1 cellular context compared by ENCODE assay signal in the genomic region with DNA sequence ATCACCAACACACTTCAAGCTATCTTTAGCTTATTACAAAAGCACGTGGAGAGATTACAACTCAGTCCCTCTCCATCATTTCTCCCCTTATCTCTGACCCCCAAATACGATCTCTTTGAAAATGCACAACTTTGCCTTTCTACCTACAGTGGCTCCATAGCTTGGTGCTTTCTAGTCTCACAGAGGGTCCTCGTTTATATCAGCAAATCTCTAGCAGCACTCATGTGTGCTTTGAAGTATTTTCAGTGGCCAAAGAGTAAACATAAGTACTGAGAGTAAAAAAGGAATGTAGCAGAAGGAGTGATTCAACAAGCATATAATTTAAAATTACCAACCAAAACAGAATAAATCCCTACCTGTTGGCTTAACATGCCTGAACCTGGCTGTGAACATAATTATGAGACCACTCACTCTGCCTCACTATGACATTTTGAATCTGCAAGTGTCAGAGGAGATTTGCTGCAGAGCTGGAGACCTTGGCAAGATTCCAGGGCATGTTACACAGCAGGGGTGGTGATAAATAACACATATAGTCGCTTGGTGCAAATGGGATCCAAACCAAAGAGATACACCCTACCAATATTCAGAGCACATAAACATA.
TF ChIP-seq lines count a peak whose summit lies in the region.

No MANE protein-coding gene starts in this region.

TF ChIP-seq in K562, 482 proteins besides CTCF, POLR2A, EP300 and RAD21:
- TF ChIP-seq, protein P1, sequence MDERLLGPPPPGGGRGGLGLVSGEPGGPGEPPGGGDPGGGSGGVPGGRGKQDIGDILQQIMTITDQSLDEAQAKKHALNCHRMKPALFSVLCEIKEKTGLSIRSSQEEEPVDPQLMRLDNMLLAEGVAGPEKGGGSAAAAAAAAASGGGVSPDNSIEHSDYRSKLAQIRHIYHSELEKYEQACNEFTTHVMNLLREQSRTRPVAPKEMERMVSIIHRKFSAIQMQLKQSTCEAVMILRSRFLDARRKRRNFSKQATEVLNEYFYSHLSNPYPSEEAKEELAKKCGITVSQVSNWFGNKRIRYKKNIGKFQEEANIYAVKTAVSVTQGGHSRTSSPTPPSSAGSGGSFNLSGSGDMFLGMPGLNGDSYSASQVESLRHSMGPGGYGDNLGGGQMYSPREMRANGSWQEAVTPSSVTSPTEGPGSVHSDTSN (CRISPR knock-in tag; IDR thresholded peaks at IDR 0.05; ENCODE audit: low read depth) = no peak
- TF ChIP-seq, protein P1 (tag; conservative IDR thresholded peaks at IDR 0.05; ENCODE audit: low read depth) = peak; percentile 19; the same call in 1 of the 2 replicates
- TF ChIP-seq NFIC (IDR thresholded peaks at IDR 0.05) = peak; percentile 48
- TF ChIP-seq, protein P2, sequence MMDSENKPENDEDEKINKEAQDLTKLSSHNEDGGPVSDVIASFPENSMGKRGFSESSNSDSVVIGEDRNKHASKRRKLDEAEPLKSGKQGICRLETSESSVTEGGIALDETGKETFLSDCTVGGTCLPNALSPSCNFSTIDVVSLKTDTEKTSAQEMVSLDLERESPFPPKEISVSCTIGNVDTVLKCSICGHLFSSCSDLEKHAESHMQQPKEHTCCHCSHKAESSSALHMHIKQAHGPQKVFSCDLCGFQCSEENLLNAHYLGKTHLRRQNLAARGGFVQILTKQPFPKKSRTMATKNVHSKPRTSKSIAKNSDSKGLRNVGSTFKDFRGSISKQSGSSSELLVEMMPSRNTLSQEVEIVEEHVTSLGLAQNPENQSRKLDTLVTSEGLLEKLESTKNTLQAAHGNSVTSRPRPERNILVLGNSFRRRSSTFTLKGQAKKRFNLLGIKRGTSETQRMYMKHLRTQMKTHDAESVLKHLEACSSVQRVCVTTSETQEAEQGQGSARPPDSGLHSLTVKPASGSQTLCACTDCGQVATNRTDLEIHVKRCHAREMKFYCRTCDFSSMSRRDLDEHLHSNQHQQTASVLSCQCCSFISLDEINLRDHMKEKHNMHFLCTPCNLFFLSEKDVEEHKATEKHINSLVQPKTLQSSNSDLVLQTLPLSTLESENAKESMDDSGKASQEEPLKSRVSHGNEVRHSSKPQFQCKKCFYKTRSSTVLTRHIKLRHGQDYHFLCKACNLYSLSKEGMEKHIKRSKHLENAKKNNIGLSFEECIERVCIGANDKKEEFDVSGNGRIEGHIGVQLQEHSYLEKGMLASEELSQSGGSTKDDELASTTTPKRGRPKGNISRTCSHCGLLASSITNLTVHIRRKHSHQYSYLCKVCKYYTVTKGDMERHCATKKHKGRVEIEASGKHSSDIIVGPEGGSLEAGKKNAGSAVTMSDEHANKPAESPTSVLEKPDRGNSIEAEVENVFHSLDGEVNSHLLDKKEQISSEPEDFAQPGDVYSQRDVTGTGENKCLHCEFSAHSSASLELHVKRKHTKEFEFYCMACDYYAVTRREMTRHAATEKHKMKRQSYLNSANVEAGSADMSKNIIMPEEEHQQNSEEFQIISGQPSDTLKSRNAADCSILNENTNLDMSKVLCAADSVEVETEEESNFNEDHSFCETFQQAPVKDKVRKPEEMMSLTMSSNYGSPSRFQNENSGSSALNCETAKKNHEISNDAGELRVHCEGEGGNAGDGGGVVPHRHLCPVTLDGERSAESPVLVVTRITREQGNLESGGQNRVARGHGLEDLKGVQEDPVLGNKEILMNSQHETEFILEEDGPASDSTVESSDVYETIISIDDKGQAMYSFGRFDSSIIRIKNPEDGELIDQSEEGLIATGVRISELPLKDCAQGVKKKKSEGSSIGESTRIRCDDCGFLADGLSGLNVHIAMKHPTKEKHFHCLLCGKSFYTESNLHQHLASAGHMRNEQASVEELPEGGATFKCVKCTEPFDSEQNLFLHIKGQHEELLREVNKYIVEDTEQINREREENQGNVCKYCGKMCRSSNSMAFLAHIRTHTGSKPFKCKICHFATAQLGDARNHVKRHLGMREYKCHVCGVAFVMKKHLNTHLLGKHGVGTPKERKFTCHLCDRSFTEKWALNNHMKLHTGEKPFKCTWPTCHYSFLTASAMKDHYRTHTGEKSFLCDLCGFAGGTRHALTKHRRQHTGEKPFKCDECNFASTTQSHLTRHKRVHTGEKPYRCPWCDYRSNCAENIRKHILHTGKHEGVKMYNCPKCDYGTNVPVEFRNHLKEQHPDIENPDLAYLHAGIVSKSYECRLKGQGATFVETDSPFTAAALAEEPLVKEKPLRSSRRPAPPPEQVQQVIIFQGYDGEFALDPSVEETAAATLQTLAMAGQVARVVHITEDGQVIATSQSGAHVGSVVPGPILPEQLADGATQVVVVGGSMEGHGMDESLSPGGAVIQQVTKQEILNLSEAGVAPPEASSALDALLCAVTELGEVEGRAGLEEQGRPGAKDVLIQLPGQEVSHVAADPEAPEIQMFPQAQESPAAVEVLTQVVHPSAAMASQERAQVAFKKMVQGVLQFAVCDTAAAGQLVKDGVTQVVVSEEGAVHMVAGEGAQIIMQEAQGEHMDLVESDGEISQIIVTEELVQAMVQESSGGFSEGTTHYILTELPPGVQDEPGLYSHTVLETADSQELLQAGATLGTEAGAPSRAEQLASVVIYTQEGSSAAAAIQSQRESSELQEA (IDR thresholded peaks at IDR 0.05; ENCODE audit: low read depth) = no peak
TF ChIP-seq in K562: peak in this region for 2.
